In the genomic region with DNA sequence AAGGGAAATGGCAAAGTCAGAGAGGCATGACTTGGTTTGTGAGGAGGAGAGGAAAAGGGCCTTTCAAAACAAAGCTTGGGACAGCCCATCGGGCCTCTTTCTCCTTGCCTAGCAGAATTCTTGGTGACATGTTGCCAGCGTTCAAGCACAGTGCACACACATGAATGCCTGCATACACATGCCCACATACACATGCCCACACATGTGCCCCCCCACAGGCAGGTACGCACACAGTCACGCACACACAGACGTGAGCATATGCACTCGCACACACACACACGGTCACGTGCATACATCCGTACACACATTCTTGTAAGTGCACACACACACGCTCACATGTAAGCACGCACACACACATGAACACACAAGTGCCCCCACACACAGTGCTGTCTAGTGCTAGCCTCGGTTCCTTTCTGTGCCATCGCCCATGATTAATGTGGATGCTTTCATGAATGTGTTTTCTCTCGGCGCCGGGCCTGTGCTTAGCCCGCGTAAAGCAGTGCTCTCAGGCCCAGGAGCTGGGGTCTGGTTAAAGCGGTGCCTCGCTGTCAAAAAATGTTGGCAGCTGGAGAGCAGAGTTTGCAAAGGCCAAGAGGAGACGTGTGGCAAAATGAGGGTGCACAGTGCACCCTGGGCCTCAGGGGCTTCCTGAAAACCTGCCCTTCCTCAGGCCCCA, we compare ENCODE assay signal across 31 cellular contexts.
DNase-seq lines count a peak whose midpoint lies in the region; ATAC-seq, FAIRE-seq and TF ChIP-seq lines count a peak whose summit lies in the region.
"Had no signal": no experiment of that assay in that cellular context is flagged by ENCODE, and none has a peak within 500 bp of the region (broad histone marks: within the 10 kb centered on the region; RNA-seq: fewer than 3 reads in every experiment).

No MANE protein-coding gene starts in this region.

- no peak overlapping the region for H3K4me3 ChIP-seq in fibroblast of the aortic adventitia (ENCODE audit: low read depth, low read length)
- peak overlapping the region in 1 of 2 donors; percentile 11 for H3K4me3 ChIP-seq in neuronal stem cell (ENCODE audit: low read length in 2 of 2)
- H3K4me3 ChIP-seq: dorsolateral prefrontal cortex, heart right ventricle, right lobe of liver, SK-N-MC had no signal

- H3K27me3 ChIP-seq in neuronal stem cell (ENCODE audit: control insufficient read depth in 3 of 3, insufficient read depth in 3 of 3, low read depth in 1 of 3, low read length in 3 of 3), result no peaks in the 10 kb centered on the region
- H3K27me3 ChIP-seq: right lobe of liver had no signal

- H3K4me1 ChIP-seq in neuronal stem cell (ENCODE audit: control insufficient read depth in 2 of 2, insufficient read depth in 1 of 2, low read depth in 1 of 2, low read length in 2 of 2), result peaks cover 17 to 22% of the 10 kb centered on the region in 2 donors
- H3K4me1 ChIP-seq: heart right ventricle, parathyroid adenoma, right lobe of liver had no signal

- no peak overlapping the region for H3K4ac ChIP-seq in neuronal stem cell (ENCODE audit: low read length)

- DNase-seq in cardiac septum (ENCODE audit: low spot score) (peak; percentile 55), Right ventricle myocardium inferior (ENCODE audit: missing footprints) (no peak), fibroblast of the aortic adventitia (ENCODE audit: low read depth) (peak; percentile 2), neuronal stem cell (ENCODE audit: low spot score) (no peak), A172 (ENCODE audit: low spot score) (no peak), D721Med (ENCODE audit: insufficient read length, low spot score) (no peak)
- DNase-seq: activated CD4-positive, alpha-beta T cell treated with anti-CD3 and anti-CD28 coated beads for 4 hours; AML-193; DMS53; GF-D8; heart right ventricle; left colon; mesenchymal stem cell; naive B cell; NCI-H1092; NCI-H187 treated with DMSO at 0.1 percent for 48 hours; NCI-H2227 treated with DMSO at 0.1 percent for 48 hours; NCI-H774; T-helper 2 cell had no signal

- H2BK12ac ChIP-seq in neuronal stem cell (ENCODE audit: low read length), result peak overlapping the region; percentile 51

- peak overlapping the region; percentile 1 for H4K8ac ChIP-seq in neuronal stem cell (ENCODE audit: low read depth, low read length)

- peak overlapping the region; percentile 39 for H4K91ac ChIP-seq in neuronal stem cell (ENCODE audit: low read depth, low read length, poor library complexity)

- peak overlapping the region; percentile 9 for H2AK5ac ChIP-seq in neuronal stem cell (ENCODE audit: low read depth, low read length)

- no peak overlapping the region for H3K9ac ChIP-seq in neuronal stem cell (ENCODE audit: low read depth, low read length, poor library complexity)
- H3K9ac ChIP-seq: parathyroid adenoma had no signal

- ATAC-seq in Right ventricle myocardium inferior, result no peak
- ATAC-seq in GM21786 (IDR thresholded peaks at IDR 0.05; ENCODE audit: unreplicated experiment), result no peak
- no peak for ATAC-seq in GM19455 (IDR thresholded peaks at IDR 0.05; ENCODE audit: unreplicated experiment)
- ATAC-seq: activated naive CD4-positive, alpha-beta T cell treated with anti-CD3 and anti-CD28 coated beads, Interleukin-2, amount 50 U/mL, for 72 hours; activated T-helper 17 cell treated with anti-CD3 and anti-CD28 coated beads, Interleukin-2, amount 50 U/mL, for 72 hours; heart right ventricle; left colon; right lobe of liver had no signal

- H3K9me3 ChIP-seq in neuronal stem cell (replicated peaks in 1 of 2; ENCODE audit: control insufficient read depth in 2 of 2, insufficient read depth in 1 of 2, low read depth in 1 of 2, low read length in 2 of 2), result no peaks in the 10 kb centered on the region
- H3K9me3 ChIP-seq: heart right ventricle, right lobe of liver had no signal

- H3K18ac ChIP-seq in neuronal stem cell (ENCODE audit: low read length), result peak overlapping the region; percentile 76

- intact Hi-C loops in cardiac septum (cut with DNase I), result no loop called here
- intact Hi-C loops in Right ventricle myocardium inferior (cut with DNase I), result loop anchor here (5.0 kb wide), 1 partner anchor 570 kb away; no protein-coding TSS in a partner anchor

- H2BK5ac ChIP-seq in neuronal stem cell (ENCODE audit: low read length), result no peak overlapping the region

- H2AFZ ChIP-seq in neuronal stem cell (ENCODE audit: low read length), result no peak overlapping the region
- H2AFZ ChIP-seq: parathyroid adenoma had no signal

- H2BK15ac ChIP-seq in neuronal stem cell (ENCODE audit: low read length), result peak overlapping the region; percentile 1

- H3K4me2 ChIP-seq in neuronal stem cell (ENCODE audit: insufficient read depth, low read length, poor library complexity, severe bottlenecking), result no peak overlapping the region

- H3K36me3 ChIP-seq in neuronal stem cell (replicated peaks in 1 of 2; ENCODE audit: control insufficient read depth in 2 of 2, insufficient read depth in 2 of 2, low read length in 2 of 2), result no peaks in the 10 kb centered on the region
- H3K36me3 ChIP-seq: heart right ventricle, right lobe of liver had no signal

- H3K79me1 ChIP-seq in neuronal stem cell (ENCODE audit: low read depth, low read length), result no peaks in the 10 kb centered on the region

- TF ChIP-seq CTCF in fibroblast of the aortic adventitia (IDR thresholded peaks at IDR 0.05; ENCODE audit: insufficient read depth, low read length), result no peak
- no peak for TF ChIP-seq CTCF in D721Med (IDR thresholded peaks at IDR 0.05; ENCODE audit: insufficient read depth, missing control alignments)

- H2BK120ac ChIP-seq in neuronal stem cell (ENCODE audit: low read depth, low read length), result no peak overlapping the region

- FAIRE-seq in D721Med (lab: Jason Lieb, UNC), result no peak
- FAIRE-seq: A204.1, H54 had no signal

- no peak overlapping the region for H3K23ac ChIP-seq in neuronal stem cell (ENCODE audit: low read depth, low read length, poor library complexity)

- H3K14ac ChIP-seq in neuronal stem cell (ENCODE audit: low read length), result no peak overlapping the region

- no CpG with 5 or more reads among the region's 21 CpGs for WGBS in neuronal stem cell (ENCODE audit: extremely low coverage in 2 of 2, insufficient read length in 2 of 2, insufficient replicate concordance in 1 of 2), 2 donors

- no peak overlapping the region for H3K27ac ChIP-seq in neuronal stem cell (replicated peaks; ENCODE audit: low read length)
- H3K27ac ChIP-seq: dorsolateral prefrontal cortex, epithelial cell of prostate, heart right ventricle, parathyroid adenoma, right lobe of liver, RWPE1, SK-N-MC had no signal

Comparison
In these comparisons a context has a peak if more than half of its experiments do, and no peak if none do; other contexts are left out.
1. DNase-seq: peak in cardiac septum (single experiment) and fibroblast of the aortic adventitia (single experiment); none in Right ventricle myocardium inferior (single experiment), neuronal stem cell (single experiment), A172 (single experiment) and D721Med (single experiment).